Comparison of ENCODE assay signal across 22 cellular contexts in the genomic region with DNA sequence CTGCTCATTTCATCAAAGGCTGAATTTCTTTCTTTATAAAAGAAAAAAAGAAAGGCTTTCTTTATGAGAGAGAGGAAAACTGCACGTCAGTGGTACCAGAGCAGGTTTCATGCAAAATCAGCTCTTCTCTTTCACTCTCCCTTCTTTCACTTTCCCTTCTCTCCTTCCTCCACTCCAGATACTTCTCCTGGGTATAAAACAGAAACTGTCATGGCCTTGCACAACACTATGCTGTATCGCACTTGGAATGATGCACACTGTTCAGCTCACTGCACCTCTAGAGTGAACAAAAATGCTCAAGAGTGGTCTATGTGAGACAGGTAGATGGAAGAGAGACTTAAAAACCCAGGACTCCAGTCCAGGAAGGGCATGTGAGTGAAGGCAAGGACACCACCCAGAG.
DNase-seq lines count a peak whose midpoint lies in the region; ATAC-seq and TF ChIP-seq lines count a peak whose summit lies in the region.
"Had no signal": no experiment of that assay in that cellular context is flagged by ENCODE, and none has a peak within 500 bp of the region (broad histone marks: within the 10 kb centered on the region; RNA-seq: fewer than 3 reads in every experiment).

No MANE protein-coding gene starts in this region.

- POLR2A ChIA-PET in activated CD4-positive, alpha-beta T cell treated with anti-CD3 and anti-CD28 coated beads for 36 hours (lab: Charles Lee), result no interaction called here
- POLR2A ChIA-PET in naive thymus-derived CD4-positive, alpha-beta T cell (lab: Charles Lee), result interaction anchor here (0.7 to 2.2 kb wide), 4 partner anchors 12 to 74 kb away, joined by 3 to 8 read pairs (median 3); a partner anchor contains a TSS

- H3K4ac ChIP-seq in mesenchymal stem cell (ENCODE audit: low read depth in 1 of 2, low read length in 2 of 2), result no peak overlapping the region

- no peak overlapping the region for H3K4me2 ChIP-seq in mesenchymal stem cell (ENCODE audit: low read length, poor library complexity, severe bottlenecking)

- no peak overlapping the region for H3K4me3 Mint-ChIP-seq in activated CD4-positive, alpha-beta T cell treated with anti-CD3 and anti-CD28 coated beads for 36 hours
- H3K4me3 Mint-ChIP-seq in endothelial cell (ENCODE audit: unreplicated experiment), result peak overlapping the region; percentile 6
- peak overlapping the region in 4 of 10 donors; percentile 1 to 37 (median 12) for H3K4me3 Mint-ChIP-seq in naive thymus-derived CD4-positive, alpha-beta T cell
- H3K4me3 Mint-ChIP-seq: activated CD4-positive, alpha-beta memory T cell treated with anti-CD3 and anti-CD28 coated beads for 36 hours; B cell; T-cell had no signal

- peak overlapping the region; percentile 66 for H4K8ac ChIP-seq in mesenchymal stem cell (ENCODE audit: low read length)

- DNase-seq in activated CD4-positive, alpha-beta T cell treated with anti-CD3 and anti-CD28 coated beads for 36 hours, result no peak
- DNase-seq in activated CD4-positive, alpha-beta T cell treated with anti-CD3 and anti-CD28 coated beads for 4 hours, result no peak
- DNase-seq in endothelial cell (ENCODE audit: low spot score), result no peak
- DNase-seq in mesenchymal stem cell, result no peak
- DNase-seq in NCI-H146 treated with DMSO at 0.1 percent for 48 hours (lab: John Stamatoyannopoulos, UW; ENCODE audit: unreplicated experiment), result no peak
- no peak for DNase-seq in naive thymus-derived CD4-positive, alpha-beta T cell
- no peak for DNase-seq in effector CD8-positive, alpha-beta T cell (lab: John Stamatoyannopoulos, UW)
- DNase-seq: activated CD4-positive, alpha-beta memory T cell treated with anti-CD3 and anti-CD28 coated beads for 36 hours; activated T-cell treated with anti-CD3 and anti-CD28 coated beads, Interleukin-2, amount 50 U/mL, for 1 hour; amniotic stem cell; Calu3; dorsolateral prefrontal cortex; NCI-H1105; NCI-H2081 treated with DMSO at 0.1 percent for 48 hours; occipital lobe; stimulated activated CD4-positive, alpha-beta T cell treated with anti-CD3 and anti-CD28 coated beads, Interleukin-15, amount 100 ng/mL, for 24 hours; T-cell; tibial artery had no signal

- CTCF ChIA-PET in activated CD4-positive, alpha-beta T cell treated with anti-CD3 and anti-CD28 coated beads for 36 hours (lab: Charles Lee), result interaction anchor here (0.8 kb wide), 1 partner anchor 18 kb away, joined by 3 read pairs; no protein-coding TSS in a partner anchor
- CTCF ChIA-PET in naive thymus-derived CD4-positive, alpha-beta T cell (lab: Charles Lee), result interaction anchor here (0.9 kb wide), 1 partner anchor 33 kb away, joined by 3 read pairs; no protein-coding TSS in a partner anchor

- peak; percentile 74 for ATAC-seq in activated CD4-positive, alpha-beta T cell treated with anti-CD3 and anti-CD28 coated beads for 36 hours
- peak; percentile 89 for ATAC-seq in HG03432 (IDR thresholded peaks at IDR 0.05; ENCODE audit: unreplicated experiment)
- ATAC-seq in naive thymus-derived CD4-positive, alpha-beta T cell, result no peak
- ATAC-seq: T-cell had no signal

- H2BK12ac ChIP-seq in mesenchymal stem cell (ENCODE audit: low read length in 2 of 2), result no peak overlapping the region

- intact Hi-C loops in activated CD4-positive, alpha-beta T cell treated with anti-CD3 and anti-CD28 coated beads for 36 hours (cut with DNase I, micrococcal nuclease), result no loop called here
- intact Hi-C loops in naive thymus-derived CD4-positive, alpha-beta T cell (cut with micrococcal nuclease), result loop anchor here in 1 of 2 donors (5.0 kb wide), 1 partner anchor 75 kb away; a partner anchor contains a TSS

- no peak overlapping the region for H3K27ac ChIP-seq in mesenchymal stem cell (ENCODE audit: low read length, poor library complexity, severe bottlenecking)
- no peak overlapping the region for H3K27ac ChIP-seq in naive thymus-derived CD4-positive, alpha-beta T cell (ENCODE audit: low read depth, low read length)
- H3K27ac ChIP-seq: 22Rv1, RWPE1 had no signal

- no peak overlapping the region for H2BK120ac ChIP-seq in mesenchymal stem cell (ENCODE audit: low read depth, low read length)

- no peaks in the 10 kb centered on the region for H3K27me3 ChIP-seq in mesenchymal stem cell (ENCODE audit: control insufficient read depth in 1 of 2, insufficient read depth in 1 of 2, low read length in 2 of 2)
- no peaks in the 10 kb centered on the region for H3K27me3 ChIP-seq in naive thymus-derived CD4-positive, alpha-beta T cell (ENCODE audit: control insufficient read depth in 2 of 2, insufficient read depth in 2 of 2, low read length in 2 of 2)
- H3K27me3 ChIP-seq: dorsolateral prefrontal cortex, tibial artery had no signal

- no peak overlapping the region for H3K27ac Mint-ChIP-seq in activated CD4-positive, alpha-beta T cell treated with anti-CD3 and anti-CD28 coated beads for 36 hours
- peak overlapping the region; percentile 75 for H3K27ac Mint-ChIP-seq in endothelial cell (ENCODE audit: unreplicated experiment)
- peak overlapping the region in 4 of 9 donors; percentile 1 to 85 (median 28) for H3K27ac Mint-ChIP-seq in naive thymus-derived CD4-positive, alpha-beta T cell
- H3K27ac Mint-ChIP-seq: activated CD4-positive, alpha-beta memory T cell treated with anti-CD3 and anti-CD28 coated beads for 36 hours; B cell; T-cell had no signal

- no peak overlapping the region for H2BK15ac ChIP-seq in mesenchymal stem cell (ENCODE audit: low read depth, poor library complexity, severe bottlenecking)

- H3K14ac ChIP-seq in mesenchymal stem cell (ENCODE audit: low read length in 2 of 2), result no peak overlapping the region

- H3K9ac ChIP-seq in mesenchymal stem cell (ENCODE audit: low read length), result no peak overlapping the region

- H3K9me3 ChIP-seq in mesenchymal stem cell (ENCODE audit: control insufficient read depth, low read length), result no peaks in the 10 kb centered on the region
- H3K9me3 ChIP-seq in naive thymus-derived CD4-positive, alpha-beta T cell (ENCODE audit: control insufficient read depth in 2 of 3, low read length in 3 of 3), result no peaks in the 10 kb centered on the region
- H3K9me3 ChIP-seq: tibial artery had no signal

- H3K79me1 ChIP-seq in mesenchymal stem cell (replicated peaks; ENCODE audit: low read length, poor library complexity, severe bottlenecking), result peaks cover 35% of the 10 kb centered on the region

- H3K4me3 ChIP-seq in mesenchymal stem cell (ENCODE audit: insufficient read depth in 1 of 2, low read depth in 1 of 2, low read length in 2 of 2), result no peak overlapping the region
- H3K4me3 ChIP-seq in naive thymus-derived CD4-positive, alpha-beta T cell (ENCODE audit: low read length), result no peak overlapping the region
- H3K4me3 ChIP-seq: dorsolateral prefrontal cortex, tibial artery had no signal

- no peak overlapping the region for H3K23ac ChIP-seq in mesenchymal stem cell (ENCODE audit: low read length in 2 of 2)

- H3K36me3 Mint-ChIP-seq in activated CD4-positive, alpha-beta T cell treated with anti-CD3 and anti-CD28 coated beads for 36 hours (ENCODE audit: low read depth), result peaks cover 13% of the 10 kb centered on the region
- peaks cover 26% of the 10 kb centered on the region for H3K36me3 Mint-ChIP-seq in endothelial cell (ENCODE audit: low read depth, unreplicated experiment)
- peaks cover 3 to 28% (median 11%) of the 10 kb centered on the region in 5 donors for H3K36me3 Mint-ChIP-seq in naive thymus-derived CD4-positive, alpha-beta T cell

- H3K18ac ChIP-seq in mesenchymal stem cell (ENCODE audit: low read depth in 1 of 2, low read length in 2 of 2), result no peak overlapping the region

- H3K4me1 Mint-ChIP-seq in activated CD4-positive, alpha-beta T cell treated with anti-CD3 and anti-CD28 coated beads for 36 hours, result peaks cover 38% of the 10 kb centered on the region
- H3K4me1 Mint-ChIP-seq in endothelial cell (ENCODE audit: unreplicated experiment), result peaks cover 81% of the 10 kb centered on the region
- peaks cover 29 to 77% (median 64%) of the 10 kb centered on the region in 7 donors for H3K4me1 Mint-ChIP-seq in naive thymus-derived CD4-positive, alpha-beta T cell

- H2AFZ ChIP-seq in mesenchymal stem cell (ENCODE audit: low read depth, low read length), result no peak overlapping the region

- peaks cover 2% of the 10 kb centered on the region for H3K9me3 Mint-ChIP-seq in activated CD4-positive, alpha-beta T cell treated with anti-CD3 and anti-CD28 coated beads for 36 hours (ENCODE audit: low read depth)
- no peaks in the 10 kb centered on the region for H3K9me3 Mint-ChIP-seq in endothelial cell (ENCODE audit: unreplicated experiment)
- H3K9me3 Mint-ChIP-seq in naive thymus-derived CD4-positive, alpha-beta T cell, result peaks cover 0 to 6% (median 0%) of the 10 kb centered on the region in 11 donors
- H3K9me3 Mint-ChIP-seq: T-cell had no signal

- WGBS in mesenchymal stem cell, result 95% methylated on average over 2 of the region's 2 CpGs

- H2BK5ac ChIP-seq in mesenchymal stem cell (ENCODE audit: low read depth, low read length, poor library complexity, severe bottlenecking), result no peak overlapping the region

- no peak for TF ChIP-seq CTCF in endothelial cell (IDR thresholded peaks at IDR 0.05; ENCODE audit: unreplicated experiment)

- no peaks in the 10 kb centered on the region for H3K27me3 Mint-ChIP-seq in activated CD4-positive, alpha-beta T cell treated with anti-CD3 and anti-CD28 coated beads for 36 hours
- peaks cover 10% of the 10 kb centered on the region for H3K27me3 Mint-ChIP-seq in endothelial cell (ENCODE audit: unreplicated experiment)
- H3K27me3 Mint-ChIP-seq in naive thymus-derived CD4-positive, alpha-beta T cell, result no peaks in the 10 kb centered on the region
- H3K27me3 Mint-ChIP-seq: activated CD4-positive, alpha-beta memory T cell treated with anti-CD3 and anti-CD28 coated beads for 36 hours; B cell; T-cell had no signal

- no peak overlapping the region for H2AK5ac ChIP-seq in mesenchymal stem cell (ENCODE audit: low read length, severe bottlenecking)

- peaks cover 12 to 39% of the 10 kb centered on the region in 2 experiments for H3K36me3 ChIP-seq in mesenchymal stem cell (ENCODE audit: control insufficient read depth in 1 of 2, insufficient read depth in 2 of 2, low read depth in 1 of 2, low read length in 2 of 2)
- H3K36me3 ChIP-seq in naive thymus-derived CD4-positive, alpha-beta T cell (ENCODE audit: control insufficient read depth in 2 of 3, insufficient read depth in 3 of 3, low read length in 3 of 3), result peaks cover 0 to 7% (median under 1%) of the 10 kb centered on the region in 3 experiments

- no peak overlapping the region for H4K91ac ChIP-seq in mesenchymal stem cell (ENCODE audit: low read length)

- H3K4me1 ChIP-seq in mesenchymal stem cell (ENCODE audit: control insufficient read depth, insufficient read depth, low read depth, low read length), result peaks cover 2% of the 10 kb centered on the region
- H3K4me1 ChIP-seq in naive thymus-derived CD4-positive, alpha-beta T cell (ENCODE audit: control insufficient read depth in 2 of 2, insufficient read depth in 2 of 2, low read length in 2 of 2), result peaks cover 0 to 41% of the 10 kb centered on the region in 2 donors
